Comparison of ENCODE assay signal across 8 cellular contexts in genomic region chr17:63601439-63602371, GRCh38. TPM values are rescaled to one million over a fixed set of nuclear protein-coding genes. Genes with fewer than 3 reads are reported as not detected.
DNase-seq lines count a peak whose midpoint lies in the region; ATAC-seq, FAIRE-seq and TF ChIP-seq lines count a peak whose summit lies in the region.

No MANE protein-coding gene starts in this region.

- H3K27ac Mint-ChIP-seq in stimulated activated naive CD8-positive, alpha-beta T cell treated with anti-CD3 and anti-CD28 coated beads, Interleukin-15, Interleukin-2, amounts not matched to agents 100 ng/mL and 50 ng/mL, for 24 hours = peak overlapping the region; percentile 93

- H3K4me3 ChIP-seq in kidney (ENCODE audit: low read length in 2 of 2) = peak overlapping the region; percentile 86 to 89
- H3K4me3 ChIP-seq in thymus (ENCODE audit: low read length) = peak overlapping the region; percentile 77

- H3K9me3 Mint-ChIP-seq in stimulated activated naive CD8-positive, alpha-beta T cell treated with anti-CD3 and anti-CD28 coated beads, Interleukin-15, Interleukin-2, amounts not matched to agents 100 ng/mL and 50 ng/mL, for 24 hours = no peaks in the 10 kb centered on the region

- 61% methylated on average over 9 of the region's 9 CpGs for WGBS in thymus

- no peak for ATAC-seq in stimulated activated naive CD8-positive, alpha-beta T cell treated with anti-CD3 and anti-CD28 coated beads, Interleukin-15, Interleukin-2, amounts not matched to agents 100 U/mL and 50 U/mL, for 24 hours
- ATAC-seq in GM18873 (IDR thresholded peaks at IDR 0.05; ENCODE audit: low FRiP score, unreplicated experiment) = no peak

- DNase-seq in stimulated activated naive CD8-positive, alpha-beta T cell treated with anti-CD3 and anti-CD28 coated beads, Interleukin-15, Interleukin-2, amounts not matched to agents 100 U/mL and 50 U/mL, for 24 hours = no peak
- DNase-seq in amniotic epithelial cell (ENCODE audit: low read depth) = peak; percentile 29
- no peak for DNase-seq in kidney
- DNase-seq in MV-4-11 (lab: John Stamatoyannopoulos, UW) = no peak
- no peak for DNase-seq in stimulated activated CD4-positive, alpha-beta T cell treated with anti-CD3 and anti-CD28 coated beads, Interleukin-4, amount 100 ng/mL, for 4 hours

- H3K9ac ChIP-seq in kidney (ENCODE audit: low read length in 2 of 2) = peak overlapping the region; percentile 76 to 95

- no peaks in the 10 kb centered on the region for H3K27me3 Mint-ChIP-seq in stimulated activated naive CD8-positive, alpha-beta T cell treated with anti-CD3 and anti-CD28 coated beads, Interleukin-15, Interleukin-2, amounts not matched to agents 100 ng/mL and 50 ng/mL, for 24 hours

- no peak for FAIRE-seq in kidney (lab: Jason Lieb, UNC)

- H3K27ac ChIP-seq in kidney (ENCODE audit: low read depth in 2 of 2, low read length in 2 of 2) (peak overlapping the region; percentile 63 to 83), thymus (ENCODE audit: low read depth) (peak overlapping the region; percentile 60)

- TF ChIP-seq CTCF in kidney (IDR thresholded peaks at IDR 0.05; ENCODE audit: borderline replicate concordance, extremely low read depth, insufficient read depth) = no peak

- H3K9me3 ChIP-seq in kidney (ENCODE audit: control insufficient read depth in 1 of 2, low read length in 2 of 2) = no peaks in the 10 kb centered on the region
- no peaks in the 10 kb centered on the region for H3K9me3 ChIP-seq in thymus (ENCODE audit: control insufficient read depth)

- peaks cover 21% of the 10 kb centered on the region for H3K36me3 Mint-ChIP-seq in stimulated activated naive CD8-positive, alpha-beta T cell treated with anti-CD3 and anti-CD28 coated beads, Interleukin-15, Interleukin-2, amounts not matched to agents 100 ng/mL and 50 ng/mL, for 24 hours (ENCODE audit: low read depth)

- peaks cover 34% of the 10 kb centered on the region for H3K4me1 Mint-ChIP-seq in stimulated activated naive CD8-positive, alpha-beta T cell treated with anti-CD3 and anti-CD28 coated beads, Interleukin-15, Interleukin-2, amounts not matched to agents 100 ng/mL and 50 ng/mL, for 24 hours (ENCODE audit: low read depth)

- H3K4me1 ChIP-seq in kidney (ENCODE audit: control insufficient read depth in 1 of 2, insufficient read depth in 1 of 2, low read depth in 1 of 2, low read length in 2 of 2) = peaks cover 0 to 10% of the 10 kb centered on the region in 2 donors
- H3K4me1 ChIP-seq in thymus (ENCODE audit: control insufficient read depth, insufficient read depth, low read length) = peaks cover 5% of the 10 kb centered on the region

- peak overlapping the region; percentile 98 for H3K4me3 Mint-ChIP-seq in stimulated activated naive CD8-positive, alpha-beta T cell treated with anti-CD3 and anti-CD28 coated beads, Interleukin-15, Interleukin-2, amounts not matched to agents 100 ng/mL and 50 ng/mL, for 24 hours

- H3K36me3 ChIP-seq in kidney (ENCODE audit: control insufficient read depth in 1 of 2, insufficient read depth in 2 of 2, low read length in 2 of 2) = peaks cover 17 to 18% of the 10 kb centered on the region in 2 donors
- peaks cover 21% of the 10 kb centered on the region for H3K36me3 ChIP-seq in thymus (ENCODE audit: control insufficient read depth, insufficient read depth)

- H3K27me3 ChIP-seq in thymus (ENCODE audit: control insufficient read depth, insufficient read depth) = no peaks in the 10 kb centered on the region

- intact Hi-C loops in kidney (cut with DNase I) = no loop called here

RNA-seq across cellular contexts. Expression of gene TACO1, which starts 1.0 kb away (rescaled TPM):
- 18.4 TPM for total RNA-seq in kidney
- polyA plus RNA-seq in kidney (ENCODE audit: insufficient read depth, low read depth, low replicate concordance) = 80.1 TPM
- polyA plus RNA-seq in thymus = 14.2 TPM

RNA-seq across cellular contexts. Expression of gene MAP3K3, which starts 20.5 kb away (rescaled TPM):
- total RNA-seq in kidney = 50.5 TPM
- polyA plus RNA-seq in kidney (ENCODE audit: insufficient read depth, low read depth, low replicate concordance) (17.4 TPM), thymus (21.0 TPM)

RNA-seq across cellular contexts. Expression of gene DCAF7, which starts 51.4 kb away (rescaled TPM):
- total RNA-seq in kidney = 81.0 TPM
- polyA plus RNA-seq in kidney (ENCODE audit: insufficient read depth, low read depth, low replicate concordance) = 19.9 TPM
- polyA plus RNA-seq in thymus = 19.8 TPM
